In genomic region chr1:203314025-203314759, GRCh38 we compare ENCODE assay signal across 1 cellular context. TPM values are rescaled to one million over a fixed set of nuclear protein-coding genes. Genes with fewer than 3 reads are reported as not detected.
"Had no signal": no experiment of that assay in that cellular context is flagged by ENCODE, and none has a peak within 500 bp of the region (broad histone marks: within the 10 kb centered on the region; RNA-seq: fewer than 3 reads in every experiment).

No MANE protein-coding gene starts in this region.

RNA-seq across cellular contexts. Expression of gene FMOD, which starts 36.7 kb away (rescaled TPM):
- total RNA-seq: mononuclear cell had no signal
